ENCODE assay signal across 23 cellular contexts in the genomic region with DNA sequence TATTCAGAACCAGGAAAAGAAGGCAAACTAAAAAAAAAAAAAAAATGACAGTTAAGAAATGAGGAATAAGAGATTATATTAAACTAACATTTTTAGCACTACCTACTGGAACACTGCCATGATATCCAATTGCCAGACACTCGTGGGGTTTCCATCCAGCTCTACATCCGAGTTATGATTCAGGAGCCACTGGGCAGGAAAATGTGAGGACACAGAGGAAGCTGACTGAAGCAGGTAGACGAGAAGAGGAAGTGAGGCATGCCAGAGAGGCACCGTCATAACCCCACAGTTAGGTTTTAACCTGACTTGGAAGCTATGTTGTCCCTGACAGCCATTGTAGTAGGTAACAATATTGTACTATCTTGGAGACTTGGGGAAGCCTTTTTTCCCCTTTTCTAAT.
DNase-seq lines count a peak whose midpoint lies in the region; ATAC-seq, FAIRE-seq and TF ChIP-seq lines count a peak whose summit lies in the region.
"Had no signal": no experiment of that assay in that cellular context is flagged by ENCODE, and none has a peak within 500 bp of the region (broad histone marks: within the 10 kb centered on the region; RNA-seq: fewer than 3 reads in every experiment).

No MANE protein-coding gene starts in this region.

- no peaks in the 10 kb centered on the region for H3K9me2 ChIP-seq in OCI-LY1 (ENCODE audit: low read depth, low read length)

- H3K9ac ChIP-seq in OCI-LY1 (ENCODE audit: low read length), result no peak overlapping the region

- no peak overlapping the region for H3K4me3 Mint-ChIP-seq in mesothelial cell of epicardium
- H3K4me3 Mint-ChIP-seq: activated B cell treated with CpG ODN at 0.5 μM for 24 hours; activated CD4-positive, alpha-beta memory T cell treated with anti-CD3 and anti-CD28 coated beads, Interleukin-2, amount 10 ng/mL, durations not matched to agents 7 days and 5 days; activated naive CD4-positive, alpha-beta T cell treated with anti-CD3 and anti-CD28 coated beads, Interleukin-2, amount 10 ng/mL, durations not matched to agents 7 days and 5 days; activated T-cell treated with anti-CD3 and anti-CD28 coated beads, Interleukin-2, amount 50 U/mL, for 4 hours; B cell; nephron progenitor cell had no signal

- peaks cover 34% of the 10 kb centered on the region for H3K4me1 Mint-ChIP-seq in mesothelial cell of epicardium
- H3K4me1 Mint-ChIP-seq: activated B cell treated with CpG ODN at 0.5 μM for 24 hours; activated CD4-positive, alpha-beta memory T cell treated with anti-CD3 and anti-CD28 coated beads, Interleukin-2, amount 10 ng/mL, durations not matched to agents 7 days and 5 days; activated naive CD4-positive, alpha-beta T cell treated with anti-CD3 and anti-CD28 coated beads, Interleukin-2, amount 10 ng/mL, durations not matched to agents 7 days and 5 days; B cell had no signal

- no peaks in the 10 kb centered on the region for H3K79me2 ChIP-seq in OCI-LY1 (ENCODE audit: insufficient read depth, low read length)

- no peaks in the 10 kb centered on the region for H3F3A ChIP-seq in OCI-LY1 (ENCODE audit: insufficient read depth, low read length)

- TF ChIP-seq CTCF in OCI-LY1 (IDR thresholded peaks at IDR 0.05; ENCODE audit: low read length) (no peak), bronchial epithelial cell (IDR thresholded peaks at IDR 0.05; ENCODE audit: insufficient read depth, low read length, severe bottlenecking) (no peak), mesothelial cell of epicardium (IDR thresholded peaks at IDR 0.05; ENCODE audit: unreplicated experiment) (no peak), lower lobe of right lung (IDR thresholded peaks at IDR 0.05) (no peak), psoas muscle (IDR thresholded peaks at IDR 0.05) (no peak)

- H4K20me1 ChIP-seq in OCI-LY1 (ENCODE audit: insufficient read depth, low read length), result no peaks in the 10 kb centered on the region

- H3K4me1 ChIP-seq in OCI-LY1 (ENCODE audit: insufficient read depth, low read length, severe bottlenecking) (peaks cover 39% of the 10 kb centered on the region), lower lobe of right lung (no peaks in the 10 kb centered on the region), psoas muscle (no peaks in the 10 kb centered on the region)
- H3K4me1 ChIP-seq: prostate gland, upper lobe of right lung had no signal

- H3K27ac Mint-ChIP-seq in mesothelial cell of epicardium, result no peak overlapping the region
- H3K27ac Mint-ChIP-seq: activated B cell treated with CpG ODN at 0.5 μM for 24 hours; activated CD4-positive, alpha-beta memory T cell treated with anti-CD3 and anti-CD28 coated beads, Interleukin-2, amount 10 ng/mL, durations not matched to agents 7 days and 5 days; activated naive CD4-positive, alpha-beta T cell treated with anti-CD3 and anti-CD28 coated beads, Interleukin-2, amount 10 ng/mL, durations not matched to agents 7 days and 5 days; B cell; nephron progenitor cell had no signal

- H3K9me3 ChIP-seq in OCI-LY1 (ENCODE audit: low read length) (no peaks in the 10 kb centered on the region), lower lobe of right lung (no peaks in the 10 kb centered on the region), psoas muscle (no peaks in the 10 kb centered on the region)
- H3K9me3 ChIP-seq: prostate gland, upper lobe of right lung had no signal

- no peaks in the 10 kb centered on the region for H3K36me3 Mint-ChIP-seq in mesothelial cell of epicardium
- H3K36me3 Mint-ChIP-seq: activated naive CD4-positive, alpha-beta T cell treated with anti-CD3 and anti-CD28 coated beads, Interleukin-2, amount 10 ng/mL, durations not matched to agents 7 days and 5 days had no signal

- H3K27ac ChIP-seq in OCI-LY1 (ENCODE audit: low read depth, low read length, poor library complexity, severe bottlenecking) (no peak overlapping the region), lower lobe of right lung (no peak overlapping the region), psoas muscle (no peak overlapping the region)
- H3K27ac ChIP-seq: prostate gland, upper lobe of right lung had no signal

- no peaks in the 10 kb centered on the region for H3K9me3 Mint-ChIP-seq in mesothelial cell of epicardium
- H3K9me3 Mint-ChIP-seq: nephron progenitor cell had no signal

- peak overlapping the region; percentile 5; the same call in 1 of the 2 replicates for H3K4me2 ChIP-seq in OCI-LY1 (ENCODE audit: low read length)

- H2AFZ ChIP-seq in OCI-LY1 (ENCODE audit: low read length), result no peak overlapping the region

- no peaks in the 10 kb centered on the region for H3K27me3 Mint-ChIP-seq in mesothelial cell of epicardium (ENCODE audit: low read depth)
- H3K27me3 Mint-ChIP-seq: activated B cell treated with CpG ODN at 0.5 μM for 24 hours; activated CD4-positive, alpha-beta memory T cell treated with anti-CD3 and anti-CD28 coated beads, Interleukin-2, amount 10 ng/mL, durations not matched to agents 7 days and 5 days; activated naive CD4-positive, alpha-beta T cell treated with anti-CD3 and anti-CD28 coated beads, Interleukin-2, amount 10 ng/mL, durations not matched to agents 7 days and 5 days; B cell had no signal

- intact Hi-C loops in lower lobe of right lung (cut with DNase I) (no loop called here), psoas muscle (cut with DNase I) (no loop called here)

- in situ Hi-C loops in G401 (cut with HindIII; ENCODE audit: low sequenced_read_pairs), result no loop called here

- H3K36me3 ChIP-seq in OCI-LY1 (ENCODE audit: insufficient read depth, low read length) (no peaks in the 10 kb centered on the region), bronchial epithelial cell (ENCODE audit: control insufficient read depth, insufficient read depth, low read length) (no peaks in the 10 kb centered on the region), lower lobe of right lung (no peaks in the 10 kb centered on the region), psoas muscle (ENCODE audit: insufficient read depth in 1 of 2, low read depth in 1 of 2) (no peaks in the 10 kb centered on the region)
- H3K36me3 ChIP-seq: prostate gland, upper lobe of right lung had no signal

- no peak for FAIRE-seq in bronchial epithelial cell (lab: Jason Lieb, UNC)
- FAIRE-seq: small intestine had no signal

- peak; percentile 77 for DNase-seq in G401 (ENCODE audit: low spot score)
- DNase-seq in bronchial epithelial cell (ENCODE audit: low read depth), result peak; percentile 77
- peak; percentile 98 for DNase-seq in kidney tubule cell (ENCODE audit: low spot score)
- no peak for DNase-seq in mesothelial cell of epicardium (ENCODE audit: low spot score in 2 of 2, unreplicated experiment in 2 of 2)
- DNase-seq in lower lobe of right lung, result no peak
- no peak for DNase-seq in psoas muscle
- DNase-seq: activated B cell treated with CpG ODN at 0.5 μM for 24 hours; activated CD4-positive, alpha-beta memory T cell treated with anti-CD3 and anti-CD28 coated beads, Interleukin-2, amount 10 ng/mL, durations not matched to agents 7 days and 5 days; activated naive CD4-positive, alpha-beta T cell treated with anti-CD3 and anti-CD28 coated beads, Interleukin-2, amount 10 ng/mL, durations not matched to agents 7 days and 5 days; activated T-cell treated with anti-CD3 and anti-CD28 coated beads, Interleukin-2, amount 50 U/mL, for 4 hours; aorta; COR-L47; GF-D8; hypothalamus; Karpas-422; nephron progenitor cell; small intestine; stimulated activated CD4-positive, alpha-beta T cell treated with anti-CD3 and anti-CD28 coated beads, Interleukin-4, amount 100 ng/mL, for 24 hours; upper lobe of right lung had no signal

- no peaks in the 10 kb centered on the region for H3K27me3 ChIP-seq in OCI-LY1 (ENCODE audit: insufficient read depth, low read length)
- H3K27me3 ChIP-seq in bronchial epithelial cell (ENCODE audit: control insufficient read depth, insufficient read depth, low read length), result no peaks in the 10 kb centered on the region
- H3K27me3 ChIP-seq in lower lobe of right lung (ENCODE audit: low read depth), result no peaks in the 10 kb centered on the region
- H3K27me3 ChIP-seq in psoas muscle (ENCODE audit: insufficient read depth in 3 of 3, low read length in 2 of 3), result no peaks in the 10 kb centered on the region
- H3K27me3 ChIP-seq: upper lobe of right lung had no signal

- ATAC-seq in GM18909 (IDR thresholded peaks at IDR 0.05; ENCODE audit: poor library complexity, unreplicated experiment) (no peak), lower lobe of right lung (no peak), psoas muscle (no peak)
- ATAC-seq: activated T-cell treated with anti-CD3 and anti-CD28 coated beads, Interleukin-2, amount 50 U/mL, for 4 hours; upper lobe of right lung had no signal

- H3K4me3 ChIP-seq in OCI-LY1 (ENCODE audit: low read depth, low read length, poor library complexity, severe bottlenecking) (no peak overlapping the region), bronchial epithelial cell (ENCODE audit: low read depth, low read length) (no peak overlapping the region), lower lobe of right lung (no peak overlapping the region), psoas muscle (no peak overlapping the region)
- H3K4me3 ChIP-seq: prostate gland, upper lobe of right lung had no signal

- 34 to 52% (median 47%) methylated on average over 4 of the region's 4 CpGs for WGBS in psoas muscle, 3 donors

Comparison
In these comparisons a context has a peak if more than half of its experiments do, and no peak if none do; other contexts are left out.
1. DNase-seq: peak in G401 (single experiment), bronchial epithelial cell (single experiment) and kidney tubule cell (single experiment); none in mesothelial cell of epicardium (0 of 2), lower lobe of right lung (single experiment) and psoas muscle (0 of 2).